In the genomic region with DNA sequence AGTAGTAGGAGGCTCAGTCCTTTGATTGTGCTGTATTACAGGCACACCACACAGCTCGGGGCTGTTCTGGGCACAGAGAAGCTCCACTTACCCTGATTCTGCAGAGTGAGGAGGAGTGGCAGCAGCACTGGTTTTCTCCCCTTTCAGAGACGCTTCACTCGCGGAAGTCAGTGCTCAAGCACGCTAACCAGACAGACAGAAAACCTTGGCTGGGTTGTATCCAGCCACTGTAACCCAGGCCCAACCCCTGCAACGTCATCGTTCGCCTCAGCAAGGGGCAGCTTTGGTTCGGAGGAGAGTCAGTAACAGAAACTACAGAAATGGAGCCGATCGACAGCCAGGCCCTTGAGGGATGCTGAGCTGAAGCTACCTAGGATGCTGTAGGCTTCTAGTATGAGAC, we compare ENCODE assay signal across 1 cellular context.
TF ChIP-seq lines count a peak whose summit lies in the region.

No MANE protein-coding gene starts in this region.

TF ChIP-seq in IMR-90, 13 proteins besides CTCF, POLR2A, EP300 and RAD21 (continued from another document):
- TF ChIP-seq CEBPB (IDR thresholded peaks at IDR 0.05; ENCODE audit: low read depth, low read length) (no peak), MAFK (IDR thresholded peaks at IDR 0.05; ENCODE audit: low read depth, low read length) (no peak), RFX5 (IDR thresholded peaks at IDR 0.05; ENCODE audit: low read depth, low read length) (no peak)
TF ChIP-seq in IMR-90: peak in this region for 0.
